26 cellular contexts compared by ENCODE assay signal in genomic region chr5:33074548-33074947, GRCh38.
A peak's percentile ranks its signal among the peaks of the same experiment; 100 is the strongest.
DNase-seq lines count a peak whose midpoint lies in the region; ATAC-seq and TF ChIP-seq lines count a peak whose summit lies in the region.
"Had no signal": no experiment of that assay in that cellular context is flagged by ENCODE, and none has a peak within 500 bp of the region (broad histone marks: within the 10 kb centered on the region; RNA-seq: fewer than 3 reads in every experiment).

No MANE protein-coding gene starts in this region.

- no peak for TF ChIP-seq CTCF in chondrocyte (IDR thresholded peaks at IDR 0.05)

- H3K18ac ChIP-seq in mesenchymal stem cell (ENCODE audit: low read depth in 1 of 2, low read length in 2 of 2), result no peak overlapping the region

- H3K27ac Mint-ChIP-seq in chondrocyte (ENCODE audit: unreplicated experiment), result peak overlapping the region; percentile 45
- H3K27ac Mint-ChIP-seq: activated CD4-positive, alpha-beta T cell treated with anti-CD3 and anti-CD28 coated beads, Interleukin-2, amount 10 ng/mL, durations not matched to agents 24 days and 14 days; activated CD8-positive, alpha-beta memory T cell treated with anti-CD3 and anti-CD28 coated beads, Interleukin-2, amount 10 ng/mL, durations not matched to agents 7 days and 5 days; natural killer cell had no signal

- no peaks in the 10 kb centered on the region for H3K27me3 Mint-ChIP-seq in chondrocyte (ENCODE audit: low read depth)
- H3K27me3 Mint-ChIP-seq: activated CD4-positive, alpha-beta T cell treated with anti-CD3 and anti-CD28 coated beads, Interleukin-2, amount 10 ng/mL, durations not matched to agents 24 days and 14 days; activated CD8-positive, alpha-beta memory T cell treated with anti-CD3 and anti-CD28 coated beads, Interleukin-2, amount 10 ng/mL, durations not matched to agents 7 days and 5 days had no signal

- H3K9ac ChIP-seq in mesenchymal stem cell (ENCODE audit: low read length), result no peak overlapping the region
- H3K9ac ChIP-seq: parathyroid adenoma had no signal

- no peak overlapping the region for H2AFZ ChIP-seq in mesenchymal stem cell (ENCODE audit: low read depth, low read length)
- H2AFZ ChIP-seq: parathyroid adenoma had no signal

- no peak for ATAC-seq in GM21390 (IDR thresholded peaks at IDR 0.05; ENCODE audit: unreplicated experiment)
- ATAC-seq: activated CD8-positive, alpha-beta memory T cell treated with anti-CD3 and anti-CD28 coated beads, Interleukin-2, amount 10 ng/mL, durations not matched to agents 7 days and 5 days; heart left ventricle; left lobe of liver; natural killer cell; Panc1; right lobe of liver had no signal

- H3K4me3 Mint-ChIP-seq in chondrocyte (ENCODE audit: unreplicated experiment), result no peak overlapping the region
- H3K4me3 Mint-ChIP-seq: activated CD4-positive, alpha-beta T cell treated with anti-CD3 and anti-CD28 coated beads, Interleukin-2, amount 10 ng/mL, durations not matched to agents 24 days and 14 days; activated CD8-positive, alpha-beta memory T cell treated with anti-CD3 and anti-CD28 coated beads, Interleukin-2, amount 10 ng/mL, durations not matched to agents 7 days and 5 days; natural killer cell had no signal

- peaks cover 6% of the 10 kb centered on the region for H3K9me3 Mint-ChIP-seq in chondrocyte (ENCODE audit: low read depth)

- H3K27ac ChIP-seq in mesenchymal stem cell (ENCODE audit: low read length, poor library complexity, severe bottlenecking) (peak overlapping the region; percentile 26), caudate nucleus (ENCODE audit: low read depth, low read length) (no peak overlapping the region)
- H3K27ac ChIP-seq: ascending aorta, esophagus squamous epithelium, heart left ventricle, parathyroid adenoma, right lobe of liver, VCaP had no signal

- no peaks in the 10 kb centered on the region for H3K36me3 ChIP-seq in mesenchymal stem cell (ENCODE audit: control insufficient read depth in 1 of 2, insufficient read depth in 2 of 2, low read depth in 1 of 2, low read length in 2 of 2)
- H3K36me3 ChIP-seq: ascending aorta, esophagus squamous epithelium, heart left ventricle, right lobe of liver had no signal

- no peaks in the 10 kb centered on the region for H3K36me3 Mint-ChIP-seq in chondrocyte (ENCODE audit: low read depth)
- H3K36me3 Mint-ChIP-seq: activated CD8-positive, alpha-beta memory T cell treated with anti-CD3 and anti-CD28 coated beads, Interleukin-2, amount 10 ng/mL, durations not matched to agents 7 days and 5 days; natural killer cell had no signal

- WGBS in mesenchymal stem cell, result no CpG with 5 or more reads among the region's 3 CpGs

- no peaks in the 10 kb centered on the region for H3K4me1 ChIP-seq in mesenchymal stem cell (ENCODE audit: control insufficient read depth, insufficient read depth, low read depth, low read length)
- H3K4me1 ChIP-seq: ascending aorta, esophagus squamous epithelium, parathyroid adenoma, right lobe of liver had no signal

- H3K4me2 ChIP-seq in mesenchymal stem cell (ENCODE audit: low read length, poor library complexity, severe bottlenecking), result no peak overlapping the region

- no peak overlapping the region for H4K8ac ChIP-seq in mesenchymal stem cell (ENCODE audit: low read length)

- H3K4ac ChIP-seq in mesenchymal stem cell (ENCODE audit: low read depth in 1 of 2, low read length in 2 of 2), result no peak overlapping the region

- no peaks in the 10 kb centered on the region for H3K27me3 ChIP-seq in mesenchymal stem cell (ENCODE audit: control insufficient read depth in 1 of 2, insufficient read depth in 1 of 2, low read length in 2 of 2)
- H3K27me3 ChIP-seq: ascending aorta, esophagus squamous epithelium, heart left ventricle, right lobe of liver had no signal

- no peak overlapping the region for H2BK12ac ChIP-seq in mesenchymal stem cell (ENCODE audit: low read length in 2 of 2)

- no peak overlapping the region for H2BK15ac ChIP-seq in mesenchymal stem cell (ENCODE audit: low read depth, poor library complexity, severe bottlenecking)

- H3K4me1 Mint-ChIP-seq in chondrocyte (ENCODE audit: low read depth), result peaks cover 38% of the 10 kb centered on the region
- H3K4me1 Mint-ChIP-seq: activated CD4-positive, alpha-beta T cell treated with anti-CD3 and anti-CD28 coated beads, Interleukin-2, amount 10 ng/mL, durations not matched to agents 24 days and 14 days; activated CD8-positive, alpha-beta memory T cell treated with anti-CD3 and anti-CD28 coated beads, Interleukin-2, amount 10 ng/mL, durations not matched to agents 7 days and 5 days; natural killer cell had no signal

- H2AK5ac ChIP-seq in mesenchymal stem cell (ENCODE audit: low read length, severe bottlenecking), result no peak overlapping the region

- peak; percentile 71 for DNase-seq in AG20443 (ENCODE audit: low spot score)
- DNase-seq in LHCN-M2 (ENCODE audit: low read depth), result peak; percentile 56
- DNase-seq in chondrocyte (ENCODE audit: low spot score), result no peak
- DNase-seq in mesenchymal stem cell, result peak; percentile 30
- no peak for DNase-seq in caudate nucleus (lab: John Stamatoyannopoulos, UW)
- no peak for DNase-seq in cortex of kidney (lab: John Stamatoyannopoulos, UW)
- no peak for DNase-seq in NCI-H82 treated with DMSO at 0.1 percent for 48 hours (lab: John Stamatoyannopoulos, UW; ENCODE audit: unreplicated experiment)
- DNase-seq: activated CD4-positive, alpha-beta T cell treated with anti-CD3 and anti-CD28 coated beads, Interleukin-2, amount 10 ng/mL, durations not matched to agents 24 days and 14 days; activated CD8-positive, alpha-beta memory T cell treated with anti-CD3 and anti-CD28 coated beads, Interleukin-2, amount 10 ng/mL, durations not matched to agents 7 days and 5 days; activated naive CD4-positive, alpha-beta T cell treated with anti-CD3 and anti-CD28 coated beads, Interleukin-2, amount 50 U/mL, for 16 hours; effector memory CD4-positive, alpha-beta T cell; esophagus squamous epithelium; heart left ventricle; natural killer cell; NCI-H1105 treated with DMSO at 0.1 percent for 48 hours; NCI-H2081 treated with DMSO at 0.1 percent for 48 hours; NCI-H446 treated with DMSO at 0.1 percent for 48 hours; NK-92 treated with Interleukin-12 subunit alpha and Interleukin-12 subunit beta, amount 100 ng/mL, for 24 hours; right lobe of liver; T-helper 2 cell had no signal

- H3K79me1 ChIP-seq in mesenchymal stem cell (replicated peaks; ENCODE audit: low read length, poor library complexity, severe bottlenecking), result no peaks in the 10 kb centered on the region

- H3K14ac ChIP-seq in mesenchymal stem cell (ENCODE audit: low read length in 2 of 2), result no peak overlapping the region

- H4K91ac ChIP-seq in mesenchymal stem cell (ENCODE audit: low read length), result no peak overlapping the region

- no peak overlapping the region for H3K23ac ChIP-seq in mesenchymal stem cell (ENCODE audit: low read length in 2 of 2)

- H2BK120ac ChIP-seq in mesenchymal stem cell (ENCODE audit: low read depth, low read length), result no peak overlapping the region

- H3K9me3 ChIP-seq in mesenchymal stem cell (ENCODE audit: control insufficient read depth, low read length), result peaks cover 4% of the 10 kb centered on the region
- H3K9me3 ChIP-seq: ascending aorta, esophagus squamous epithelium, heart left ventricle, right lobe of liver had no signal

- no peak overlapping the region for H2BK5ac ChIP-seq in mesenchymal stem cell (ENCODE audit: low read depth, low read length, poor library complexity, severe bottlenecking)

- H3K4me3 ChIP-seq in mesenchymal stem cell (ENCODE audit: insufficient read depth in 1 of 2, low read depth in 1 of 2, low read length in 2 of 2), result no peak overlapping the region
- H3K4me3 ChIP-seq: ascending aorta, esophagus squamous epithelium, heart left ventricle, right lobe of liver had no signal

Comparison
In these comparisons a context has a peak if more than half of its experiments do, and no peak if none do; other contexts are left out.
1. DNase-seq: peak in AG20443 (single experiment), LHCN-M2 (single experiment) and mesenchymal stem cell (single experiment); none in chondrocyte (single experiment), caudate nucleus (0 of 61), cortex of kidney (single experiment) and NCI-H82 treated with DMSO at 0.1 percent for 48 hours (single experiment).